8 cellular contexts compared by ENCODE assay signal in the genomic region with DNA sequence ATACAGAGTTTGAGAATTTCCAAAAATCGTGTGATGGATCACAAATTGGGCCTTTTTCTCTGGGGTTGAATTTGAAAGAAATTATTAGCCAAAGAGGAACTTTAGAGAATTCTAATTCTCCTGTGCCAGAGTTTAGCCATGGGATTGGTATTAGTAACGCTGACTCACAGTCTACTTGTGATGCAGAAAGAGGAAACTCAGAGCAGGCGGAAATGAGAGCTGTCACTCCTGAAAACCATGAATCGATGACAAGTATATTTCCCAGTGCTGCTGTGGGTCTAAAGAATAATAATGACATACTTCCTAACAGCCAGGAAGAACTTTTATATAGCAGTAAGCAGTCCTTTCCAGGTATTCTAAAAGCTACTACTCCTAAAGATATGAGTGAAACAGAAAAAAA.
A peak's percentile ranks its signal among the peaks of the same experiment; 100 is the strongest.
DNase-seq lines count a peak whose midpoint lies in the region; ATAC-seq and TF ChIP-seq lines count a peak whose summit lies in the region.

No MANE protein-coding gene starts in this region.

- H3K4me1 ChIP-seq in ACC112 (ENCODE audit: control insufficient read depth, insufficient read depth, low read length, unreplicated experiment) (peaks cover 18% of the 10 kb centered on the region), PC-9 (replicated peaks; ENCODE audit: insufficient read depth) (peaks cover 7% of the 10 kb centered on the region), sigmoid colon (no peaks in the 10 kb centered on the region), uterus (no peaks in the 10 kb centered on the region)

- no peaks in the 10 kb centered on the region for H3K9me2 ChIP-seq in PC-9 (ENCODE audit: insufficient read depth)

- no peak for TF ChIP-seq EP300 in sigmoid colon (IDR thresholded peaks at IDR 0.05)

- TF ChIP-seq POLR2A in sigmoid colon (IDR thresholded peaks at IDR 0.05) (no peak), uterus (IDR thresholded peaks at IDR 0.05) (no peak)

- H3F3A ChIP-seq in PC-9 (ENCODE audit: insufficient read depth, low read depth): peaks cover 4% of the 10 kb centered on the region; the same call in 1 of the 2 replicates

- H3K4me2 ChIP-seq in PC-9: no peak overlapping the region

- no peaks in the 10 kb centered on the region for H4K20me1 ChIP-seq in PC-9 (ENCODE audit: insufficient read depth)

- ATAC-seq in GM18867 (IDR thresholded peaks at IDR 0.05; ENCODE audit: unreplicated experiment): peak; percentile 56
- ATAC-seq in esophagus mucosa: peak; percentile 93

- H3K79me2 ChIP-seq in ACC112 (ENCODE audit: control insufficient read depth, insufficient read depth, low read length, unreplicated experiment): no peaks in the 10 kb centered on the region
- no peaks in the 10 kb centered on the region for H3K79me2 ChIP-seq in PC-9 (ENCODE audit: low read depth)

- DNase-seq in PC-9: peak in 1 of 2 experiments; percentile 7
- DNase-seq in stimulated activated CD4-positive, alpha-beta T cell treated with anti-CD3 and anti-CD28 coated beads, Interleukin-4, amount 100 ng/mL, for 24 hours: peak; percentile 33
- no peak for DNase-seq in sigmoid colon
- DNase-seq in NCI-H1417 treated with DMSO at 0.1 percent for 48 hours (lab: John Stamatoyannopoulos, UW): no peak
- DNase-seq in uterus: no peak

- no peaks in the 10 kb centered on the region for H3K36me3 ChIP-seq in ACC112 (ENCODE audit: insufficient read depth, low read length)
- 0 out of 2 replicates have a peak, but pooled peaks cover 10% of the 10 kb centered on the region for H3K36me3 ChIP-seq in PC-9 (ENCODE audit: low read depth)
- no peaks in the 10 kb centered on the region for H3K36me3 ChIP-seq in sigmoid colon
- H3K36me3 ChIP-seq in uterus: no peaks in the 10 kb centered on the region

- 59 to 90% methylated on average over 4 of the region's 4 CpGs for WGBS in sigmoid colon, 2 donors

- H3K27me3 ChIP-seq in ACC112 (ENCODE audit: insufficient read depth, low read length) (no peaks in the 10 kb centered on the region), PC-9 (ENCODE audit: insufficient read depth, low read depth) (no peaks in the 10 kb centered on the region), sigmoid colon (no peaks in the 10 kb centered on the region), uterus (no peaks in the 10 kb centered on the region)

- POLR2A ChIA-PET in PC-9 (lab: Charles Lee; ENCODE audit: unreplicated experiment): interaction anchor here (0.6 kb wide), 1 partner anchor 87 kb away, joined by 10 read pairs; no protein-coding TSS in a partner anchor

- no TSS peak for BruUV-seq in PC-9 (replicated peaks; lab: Mats Ljungman, UMichigan)

- H3K4me3 ChIP-seq in ACC112 (ENCODE audit: low read depth, low read length) (0 out of 2 replicates have a peak overlapping the region, but pooled peaks have one; percentile 10), PC-9 (no peak overlapping the region), sigmoid colon (no peak overlapping the region), uterus (no peak overlapping the region)

- H2AFZ ChIP-seq in ACC112 (ENCODE audit: low read length, unreplicated experiment) (peak overlapping the region; percentile 62), PC-9 (no peak overlapping the region)

- peak overlapping the region; percentile 72 for H3K27ac ChIP-seq in ACC112 (ENCODE audit: low read depth, low read length)
- H3K27ac ChIP-seq in PC-9: peak overlapping the region; percentile 37
- H3K27ac ChIP-seq in sigmoid colon: no peak overlapping the region
- H3K27ac ChIP-seq in uterus: no peak overlapping the region

- intact Hi-C loops in PC-9 (cut with micrococcal nuclease; ENCODE audit: unreplicated experiment) (no loop called here), sigmoid colon (cut with DNase I) (no loop called here), uterus (cut with DNase I; ENCODE audit: low total_unique reads) (no loop called here)

- no peak for TF ChIP-seq CTCF in PC-9 (conservative IDR thresholded peaks at IDR 0.05)
- TF ChIP-seq CTCF in sigmoid colon (IDR thresholded peaks at IDR 0.05): no peak
- no peak for TF ChIP-seq CTCF in uterus (IDR thresholded peaks at IDR 0.05)

- CTCF ChIA-PET in PC-9 (lab: Charles Lee): interaction anchor here (0.5 kb wide), 1 partner anchor 167 kb away, joined by 3 read pairs; no protein-coding TSS in a partner anchor

- H3K9me3 ChIP-seq in PC-9 (ENCODE audit: insufficient read depth, low read depth) (no peaks in the 10 kb centered on the region), sigmoid colon (no peaks in the 10 kb centered on the region), uterus (no peaks in the 10 kb centered on the region)

Comparison
In these comparisons a context has a peak if more than half of its experiments do, and no peak if none do; other contexts are left out.
1. H3K27ac ChIP-seq: peak in ACC112 (single experiment) and PC-9 (single experiment); none in sigmoid colon (0 of 4) and uterus (0 of 2).